In genomic region chr18:7566587-7567486, GRCh38 we compare ENCODE assay signal across 8 cellular contexts. TPM values are rescaled to one million over a fixed set of nuclear protein-coding genes. Genes with fewer than 3 reads are reported as not detected.
DNase-seq lines count a peak whose midpoint lies in the region; ATAC-seq and TF ChIP-seq lines count a peak whose summit lies in the region.

PTPRM (plus strand) TSS chr18:7567316; CDS start chr18:7567819, 503 bp downstream.

- intact Hi-C loops in dorsolateral prefrontal cortex (cut with DNase I): loop anchor here (1.0 to 5.0 kb wide), 4 partner anchors 108 to 820 kb away; no protein-coding TSS in a partner anchor

- TF ChIP-seq CTCF in GM13976 (IDR thresholded peaks at IDR 0.05; ENCODE audit: borderline replicate concordance, control extremely low read depth, extremely low read depth, insufficient read depth, missing control alignments): peak; percentile 46
- peak in 37 of 56 donors; percentile 1 to 66 (median 28) for TF ChIP-seq CTCF in dorsolateral prefrontal cortex (IDR thresholded peaks at IDR 0.05 in 54 of 56, conservative IDR thresholded peaks at IDR 0.05 in 2 of 56; ENCODE audit: low read depth in 1 of 56, partially characterized antibody in 56 of 56)

- DNase-seq in GM13976 (ENCODE audit: low spot score): peak; percentile 83
- DNase-seq in NCI-H1048 (lab: John Stamatoyannopoulos, UW): peak; percentile 6
- DNase-seq in activated CD4-positive, alpha-beta T cell treated with anti-CD3 and anti-CD28 coated beads for 48 hours: peak; percentile 63
- peak; percentile 28 to 85 (median 68) for DNase-seq in dorsolateral prefrontal cortex
- peak; percentile 93 for DNase-seq in left kidney (ENCODE audit: low read depth, low spot score)
- DNase-seq in stimulated activated CD4-positive, alpha-beta T cell treated with anti-CD3 and anti-CD28 coated beads, Interleukin-15, amount 100 ng/mL, for 24 hours: peak; percentile 66
- DNase-seq in GF-D8 (lab: John Stamatoyannopoulos, UW): no peak

- peak within 1 kb of the TSS; percentile 54 to 87 (median 76) for H3K4me3 ChIP-seq in dorsolateral prefrontal cortex

- H3K27me3 ChIP-seq in dorsolateral prefrontal cortex: peaks cover 0 to 3% (median 0%) of the 10 kb centered on the region in 45 donors

- in situ Hi-C loops in GM13976 (cut with MboI; ENCODE audit: low sequenced_read_pairs, unreplicated experiment): no loop called here

- H3K27ac ChIP-seq in dorsolateral prefrontal cortex: peak within 1 kb of the TSS; percentile 49 to 99 (median 94)

- peak; percentile 92 for ATAC-seq in HG02571 (IDR thresholded peaks at IDR 0.05; ENCODE audit: unreplicated experiment)

RNA-seq across cellular contexts. Expression of gene PTPRM, which starts in this region (rescaled TPM):
- 100 to 1,000 TPM in 71 of 120 experiments, 10 to 100 TPM in 49; 63.9 to 139 (median 104) TPM for total RNA-seq in dorsolateral prefrontal cortex
